Comparison of ENCODE assay signal across 23 cellular contexts in the genomic region with DNA sequence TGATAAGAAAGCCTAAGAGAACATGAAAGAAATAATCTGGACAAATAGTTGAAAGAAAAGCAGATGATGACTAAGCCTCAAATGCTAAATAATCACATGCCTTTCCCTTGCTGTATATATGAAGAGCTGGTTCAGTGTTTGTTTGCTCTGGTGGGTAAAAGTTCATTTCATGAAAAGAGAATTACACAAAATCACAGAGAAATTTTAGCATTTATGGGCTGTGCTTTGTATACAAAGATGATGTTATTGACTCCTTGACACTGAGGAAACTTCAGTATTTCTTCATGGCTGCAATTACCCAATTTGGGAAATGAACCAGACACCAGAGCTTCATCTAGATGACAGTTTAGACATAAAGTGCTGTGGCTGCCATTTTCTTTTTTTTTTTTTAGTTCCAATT.
A peak's percentile ranks its signal among the peaks of the same experiment; 100 is the strongest.
DNase-seq lines count a peak whose midpoint lies in the region; ATAC-seq and TF ChIP-seq lines count a peak whose summit lies in the region.
"Had no signal": no experiment of that assay in that cellular context is flagged by ENCODE, and none has a peak within 500 bp of the region (broad histone marks: within the 10 kb centered on the region; RNA-seq: fewer than 3 reads in every experiment).

No MANE protein-coding gene starts in this region.

- ATAC-seq in activated T-helper 17 cell treated with anti-CD3 and anti-CD28 coated beads, Interleukin-2, amount 50 U/mL, for 72 hours (replicated peaks): no peak
- ATAC-seq: activated CD8-positive, alpha-beta T cell treated with anti-CD3 and anti-CD28 coated beads for 36 hours; body of pancreas; left lobe of liver; stimulated activated memory B cell treated with anti-CD40 and anti-IgM and Interleukin-4, amounts not matched to agents 10 μg/mL and 1 μg/mL and 100 μg/mL, for 72 hours had no signal

- H3K36me3 Mint-ChIP-seq in CD14-positive monocyte: no peaks in the 10 kb centered on the region
- H3K36me3 Mint-ChIP-seq in activated T-helper 17 cell treated with anti-CD3 and anti-CD28 coated beads, Interleukin-2, amount 50 U/mL, for 72 hours (ENCODE audit: low read depth): no peaks in the 10 kb centered on the region
- H3K36me3 Mint-ChIP-seq: activated naive CD4-positive, alpha-beta T cell treated with anti-CD3 and anti-CD28 coated beads, Interleukin-2, amount 10 ng/mL, durations not matched to agents 7 days and 5 days; stimulated activated memory B cell treated with anti-CD40 and anti-IgM and Interleukin-4, amounts not matched to agents 10 μg/mL and 1 μg/mL and 100 μg/mL, for 72 hours had no signal

- intact Hi-C loops in CD14-positive monocyte (cut with micrococcal nuclease): no loop called here

- TF ChIP-seq CTCF in cardiac fibroblast (IDR thresholded peaks at IDR 0.05; ENCODE audit: low read depth, low read length) (no peak), neural cell (IDR thresholded peaks at IDR 0.05; ENCODE audit: poor library complexity, severe bottlenecking) (no peak), GM20000 (IDR thresholded peaks at IDR 0.05; ENCODE audit: extremely low read depth, missing control alignments) (no peak), CD14-positive monocyte (IDR thresholded peaks at IDR 0.05) (no peak)

- no peaks in the 10 kb centered on the region for H4K20me1 ChIP-seq in neural cell (ENCODE audit: insufficient read depth)

- TF ChIP-seq RAD21 in neural cell (conservative IDR thresholded peaks at IDR 0.05): no peak

- TF ChIP-seq EP300 in neural cell (conservative IDR thresholded peaks at IDR 0.05; ENCODE audit: poor library complexity, severe bottlenecking): peak; percentile 29

- DNase-seq in Caki2 (ENCODE audit: low read depth): peak; percentile 3
- DNase-seq in M059J (ENCODE audit: low read depth): peak; percentile 23
- peak; percentile 56 to 68 for DNase-seq in cardiac fibroblast (ENCODE audit: low read depth in 2 of 2)
- DNase-seq in ureter (ENCODE audit: low spot score): no peak
- DNase-seq in GM20000 (ENCODE audit: low spot score): no peak
- no peak for DNase-seq in CD14-positive monocyte (ENCODE audit: low spot score)
- DNase-seq: activated CD8-positive, alpha-beta T cell treated with anti-CD3 and anti-CD28 coated beads for 36 hours; activated naive CD4-positive, alpha-beta T cell treated with anti-CD3 and anti-CD28 coated beads, Interleukin-2, amount 10 ng/mL, durations not matched to agents 7 days and 5 days; activated T-cell treated with anti-CD3 and anti-CD28 coated beads, Interleukin-2, amount 50 U/mL, for 24 hours; body of pancreas; COR-L47; EL; glutamatergic neuron; NCI-H1417 treated with DMSO at 0.1 percent for 48 hours; NCI-H2171; NCI-H748 treated with DMSO at 0.1 percent for 48 hours; SJCRH30 had no signal

- no peak overlapping the region for H2AFZ ChIP-seq in neural cell (ENCODE audit: low read depth, low read length)

- no peak overlapping the region for H3K4me3 Mint-ChIP-seq in CD14-positive monocyte
- H3K4me3 Mint-ChIP-seq in activated T-helper 17 cell treated with anti-CD3 and anti-CD28 coated beads, Interleukin-2, amount 50 U/mL, for 72 hours: no peak overlapping the region
- H3K4me3 Mint-ChIP-seq: activated CD8-positive, alpha-beta T cell treated with anti-CD3 and anti-CD28 coated beads for 36 hours; activated naive CD4-positive, alpha-beta T cell treated with anti-CD3 and anti-CD28 coated beads, Interleukin-2, amount 10 ng/mL, durations not matched to agents 7 days and 5 days; activated T-cell treated with anti-CD3 and anti-CD28 coated beads, Interleukin-2, amount 50 U/mL, for 24 hours; stimulated activated memory B cell treated with anti-CD40 and anti-IgM and Interleukin-4, amounts not matched to agents 10 μg/mL and 1 μg/mL and 100 μg/mL, for 72 hours had no signal

- no peaks in the 10 kb centered on the region for H3K9me2 ChIP-seq in neural cell (ENCODE audit: insufficient read depth, low read length)

- no peaks in the 10 kb centered on the region for H3K79me2 ChIP-seq in neural cell (replicated peaks; ENCODE audit: insufficient read depth, low read length)

- H3K4me3 ChIP-seq in cardiac fibroblast (replicated peaks in 1 of 2; ENCODE audit: low read depth in 2 of 2, low read length in 2 of 2): no peak overlapping the region
- H3K4me3 ChIP-seq in neural cell (ENCODE audit: low read length): no peak overlapping the region
- H3K4me3 ChIP-seq: body of pancreas, coronary artery, right atrium auricular region, SJCRH30 had no signal

- no peaks in the 10 kb centered on the region for H3K36me3 ChIP-seq in neural cell (ENCODE audit: insufficient read depth, low read length)
- H3K36me3 ChIP-seq: right atrium auricular region, SJCRH30 had no signal

- H3K9me3 Mint-ChIP-seq in CD14-positive monocyte: peaks cover 0 to 1% (median 0%) of the 10 kb centered on the region in 7 donors
- H3K9me3 Mint-ChIP-seq in activated T-helper 17 cell treated with anti-CD3 and anti-CD28 coated beads, Interleukin-2, amount 50 U/mL, for 72 hours: peaks cover 7% of the 10 kb centered on the region
- H3K9me3 Mint-ChIP-seq: activated CD8-positive, alpha-beta T cell treated with anti-CD3 and anti-CD28 coated beads for 36 hours; activated naive CD4-positive, alpha-beta T cell treated with anti-CD3 and anti-CD28 coated beads, Interleukin-2, amount 10 ng/mL, durations not matched to agents 7 days and 5 days; activated T-cell treated with anti-CD3 and anti-CD28 coated beads, Interleukin-2, amount 50 U/mL, for 24 hours had no signal

- no peaks in the 10 kb centered on the region for H3K9me3 ChIP-seq in neural cell (ENCODE audit: low read length)
- H3K9me3 ChIP-seq: body of pancreas, right atrium auricular region had no signal

- H3K9ac ChIP-seq in neural cell (ENCODE audit: low read length): no peak overlapping the region

- H3K4me2 ChIP-seq in neural cell (ENCODE audit: low read length): no peak overlapping the region

- H3K27ac ChIP-seq in neural cell (ENCODE audit: low read length): no peak overlapping the region
- H3K27ac ChIP-seq: body of pancreas, coronary artery, right atrium auricular region, SJCRH30 had no signal

- H3K27ac Mint-ChIP-seq in CD14-positive monocyte: no peak overlapping the region
- no peak overlapping the region for H3K27ac Mint-ChIP-seq in activated T-helper 17 cell treated with anti-CD3 and anti-CD28 coated beads, Interleukin-2, amount 50 U/mL, for 72 hours
- H3K27ac Mint-ChIP-seq: activated CD8-positive, alpha-beta T cell treated with anti-CD3 and anti-CD28 coated beads for 36 hours; activated naive CD4-positive, alpha-beta T cell treated with anti-CD3 and anti-CD28 coated beads, Interleukin-2, amount 10 ng/mL, durations not matched to agents 7 days and 5 days; activated T-cell treated with anti-CD3 and anti-CD28 coated beads, Interleukin-2, amount 50 U/mL, for 24 hours; stimulated activated memory B cell treated with anti-CD40 and anti-IgM and Interleukin-4, amounts not matched to agents 10 μg/mL and 1 μg/mL and 100 μg/mL, for 72 hours had no signal

- H3K27me3 ChIP-seq in neural cell (ENCODE audit: insufficient read depth, low read depth, low read length): no peaks in the 10 kb centered on the region
- H3K27me3 ChIP-seq: body of pancreas, right atrium auricular region, SJCRH30 had no signal

- peaks cover 2% of the 10 kb centered on the region for H3K4me1 Mint-ChIP-seq in CD14-positive monocyte
- H3K4me1 Mint-ChIP-seq in activated T-helper 17 cell treated with anti-CD3 and anti-CD28 coated beads, Interleukin-2, amount 50 U/mL, for 72 hours: no peaks in the 10 kb centered on the region
- H3K4me1 Mint-ChIP-seq: activated naive CD4-positive, alpha-beta T cell treated with anti-CD3 and anti-CD28 coated beads, Interleukin-2, amount 10 ng/mL, durations not matched to agents 7 days and 5 days; stimulated activated memory B cell treated with anti-CD40 and anti-IgM and Interleukin-4, amounts not matched to agents 10 μg/mL and 1 μg/mL and 100 μg/mL, for 72 hours had no signal

- H3K27me3 Mint-ChIP-seq in CD14-positive monocyte (ENCODE audit: low read depth in 3 of 3): no peaks in the 10 kb centered on the region
- H3K27me3 Mint-ChIP-seq in activated T-helper 17 cell treated with anti-CD3 and anti-CD28 coated beads, Interleukin-2, amount 50 U/mL, for 72 hours: no peaks in the 10 kb centered on the region
- H3K27me3 Mint-ChIP-seq: activated CD8-positive, alpha-beta T cell treated with anti-CD3 and anti-CD28 coated beads for 36 hours; activated naive CD4-positive, alpha-beta T cell treated with anti-CD3 and anti-CD28 coated beads, Interleukin-2, amount 10 ng/mL, durations not matched to agents 7 days and 5 days; activated T-cell treated with anti-CD3 and anti-CD28 coated beads, Interleukin-2, amount 50 U/mL, for 24 hours; stimulated activated memory B cell treated with anti-CD40 and anti-IgM and Interleukin-4, amounts not matched to agents 10 μg/mL and 1 μg/mL and 100 μg/mL, for 72 hours had no signal

- in situ Hi-C loops in Caki2 (cut with HindIII; ENCODE audit: low pct_unique_long_range_greater_than_20kb, low sequenced_read_pairs): no loop called here

- H3F3A ChIP-seq in neural cell (ENCODE audit: insufficient read depth, low read length, poor library complexity, severe bottlenecking): no peaks in the 10 kb centered on the region

TF ChIP-seq in neural cell, 6 proteins besides CTCF, POLR2A, EP300 and RAD21 (continues in another document):
- TF ChIP-seq MXI1 (conservative IDR thresholded peaks at IDR 0.05; ENCODE audit: poor library complexity, severe bottlenecking) (no peak), REST (IDR thresholded peaks at IDR 0.05; ENCODE audit: borderline replicate concordance) (no peak)

Comparison
In these comparisons a context has a peak if more than half of its experiments do, and no peak if none do; other contexts are left out.
1. DNase-seq: peak in Caki2 (single experiment), M059J (single experiment) and cardiac fibroblast (2 of 2); none in ureter (single experiment), GM20000 (single experiment) and CD14-positive monocyte (single experiment).